In genomic region chr21:42466700-42467612, GRCh38 we compare ENCODE assay signal across 8 cellular contexts. TPM values are rescaled to one million over a fixed set of nuclear protein-coding genes. Genes with fewer than 3 reads are reported as not detected.
DNase-seq lines count a peak whose midpoint lies in the region; ATAC-seq, FAIRE-seq and TF ChIP-seq lines count a peak whose summit lies in the region.

No MANE protein-coding gene starts in this region.

- H3K9ac ChIP-seq in PC-3 (ENCODE audit: low read length) (no peak overlapping the region), fibroblast of lung (ENCODE audit: insufficient read depth, low read length) (no peak overlapping the region), smooth muscle cell (ENCODE audit: low read depth) (no peak overlapping the region)

- H3K9me3 ChIP-seq in CD4-positive, alpha-beta memory T cell (ENCODE audit: control insufficient read depth in 1 of 2, low read length in 2 of 2): no peaks in the 10 kb centered on the region
- H3K9me3 ChIP-seq in PC-3 (ENCODE audit: low read length) (no peaks in the 10 kb centered on the region), fibroblast of lung (ENCODE audit: control insufficient read depth, insufficient read depth, low read depth, low read length) (no peaks in the 10 kb centered on the region), smooth muscle cell (replicated peaks; ENCODE audit: low read depth) (no peaks in the 10 kb centered on the region), aorta (ENCODE audit: control insufficient read depth, low read length) (no peaks in the 10 kb centered on the region)

- peaks cover 28 to 54% (median 36%) of the 10 kb centered on the region in 4 donors for H3K4me1 Mint-ChIP-seq in CD4-positive, alpha-beta memory T cell

- H2AFZ ChIP-seq in PC-3 (ENCODE audit: low read length) (no peak overlapping the region), fibroblast of lung (ENCODE audit: low read length) (no peak overlapping the region), smooth muscle cell (ENCODE audit: low read depth) (no peak overlapping the region)

- H3K36me3 ChIP-seq in CD4-positive, alpha-beta memory T cell (ENCODE audit: insufficient read depth, low read length): no peaks in the 10 kb centered on the region
- H3K36me3 ChIP-seq in PC-3 (ENCODE audit: low read depth, low read length): no peaks in the 10 kb centered on the region
- no peaks in the 10 kb centered on the region for H3K36me3 ChIP-seq in fibroblast of lung (ENCODE audit: control insufficient read depth, insufficient read depth, low read length)
- no peaks in the 10 kb centered on the region for H3K36me3 ChIP-seq in smooth muscle cell (ENCODE audit: low read depth)
- no peaks in the 10 kb centered on the region for H3K36me3 ChIP-seq in aorta (ENCODE audit: control insufficient read depth in 1 of 2, insufficient read depth in 2 of 2, low read length in 1 of 2)

- ATAC-seq in PC-3: peak; percentile 34
- ATAC-seq in HG03039 (IDR thresholded peaks at IDR 0.05; ENCODE audit: unreplicated experiment): no peak
- ATAC-seq in aorta (ENCODE audit: low FRiP score): no peak

- no peak overlapping the region for H3K4me2 ChIP-seq in PC-3 (ENCODE audit: low read length)
- H3K4me2 ChIP-seq in fibroblast of lung (ENCODE audit: extremely low read depth, insufficient read depth, low read length): no peak overlapping the region
- peak overlapping the region; percentile 69 for H3K4me2 ChIP-seq in smooth muscle cell

- FAIRE-seq in H54 (lab: Jason Lieb, UNC): no peak

- no peaks in the 10 kb centered on the region for H3K27me3 Mint-ChIP-seq in CD4-positive, alpha-beta memory T cell

- POLR2A ChIA-PET in CD4-positive, alpha-beta memory T cell (lab: Charles Lee; ENCODE audit: partially characterized antibody): interaction anchor here (1.1 to 1.2 kb wide), 2 partner anchors 11 to 60 kb away, joined by 4 read pairs; no protein-coding TSS in a partner anchor
- POLR2A ChIA-PET in PC-3 (lab: Charles Lee; ENCODE audit: unreplicated experiment): interaction anchor here (0.8 kb wide), 1 partner anchor 103 kb away, joined by 4 read pairs; no protein-coding TSS in a partner anchor

- H3F3A ChIP-seq in PC-3 (ENCODE audit: low read length, unreplicated experiment): no peaks in the 10 kb centered on the region
- peaks cover 13% of the 10 kb centered on the region for H3F3A ChIP-seq in smooth muscle cell (ENCODE audit: low read depth)

- no peak overlapping the region for H3K27ac ChIP-seq in CD4-positive, alpha-beta memory T cell (ENCODE audit: low read depth, low read length)
- H3K27ac ChIP-seq in PC-3 (ENCODE audit: low read length): peak overlapping the region; percentile 83
- no peak overlapping the region for H3K27ac ChIP-seq in fibroblast of lung (ENCODE audit: insufficient read depth, low read length)
- peak overlapping the region; percentile 79 for H3K27ac ChIP-seq in smooth muscle cell (ENCODE audit: low read depth)
- no peak overlapping the region for H3K27ac ChIP-seq in aorta (ENCODE audit: low read depth in 1 of 2, low read length in 2 of 2)

- TF ChIP-seq CTCF in PC-3 (conservative IDR thresholded peaks at IDR 0.05; ENCODE audit: low read depth, low read length) (peak; percentile 62), fibroblast of lung (conservative IDR thresholded peaks at IDR 0.05 in 1 of 2, IDR thresholded peaks at IDR 0.05 in 1 of 2; ENCODE audit: low read depth in 1 of 2, low read length in 2 of 2) (peak; percentile 17 to 25), smooth muscle cell (IDR thresholded peaks at IDR 0.05; ENCODE audit: borderline replicate concordance, insufficient read depth, poor library complexity, severe bottlenecking) (peak; percentile 37)

- H4K20me1 ChIP-seq in PC-3 (ENCODE audit: low read length) (no peaks in the 10 kb centered on the region), fibroblast of lung (ENCODE audit: control insufficient read depth, extremely low read depth, insufficient read depth, low read length) (no peaks in the 10 kb centered on the region), smooth muscle cell (ENCODE audit: low read depth) (no peaks in the 10 kb centered on the region)

- no peaks in the 10 kb centered on the region for H3K9me3 Mint-ChIP-seq in CD4-positive, alpha-beta memory T cell

- WGBS in smooth muscle cell (ENCODE audit: low lambda C conversion rate): 47% methylated on average over 20 of the region's 20 CpGs
- 48 to 53% methylated on average over 20 of the region's 20 CpGs for WGBS in aorta, 2 donors

- no peak overlapping the region for H3K4me3 Mint-ChIP-seq in CD4-positive, alpha-beta memory T cell

- no peak for TF ChIP-seq POLR2A in H54 (IDR thresholded peaks at IDR 0.05; ENCODE audit: low read depth, low read length)

- H3K27ac Mint-ChIP-seq in CD4-positive, alpha-beta memory T cell: peak overlapping the region in 4 of 7 donors; percentile 3 to 63 (median 20)

- H3K27me3 ChIP-seq in CD4-positive, alpha-beta memory T cell (ENCODE audit: insufficient read depth, low read length): no peaks in the 10 kb centered on the region
- no peaks in the 10 kb centered on the region for H3K27me3 ChIP-seq in PC-3 (ENCODE audit: low read length)
- no peaks in the 10 kb centered on the region for H3K27me3 ChIP-seq in fibroblast of lung (ENCODE audit: control insufficient read depth, insufficient read depth, low read length)
- no peaks in the 10 kb centered on the region for H3K27me3 ChIP-seq in smooth muscle cell (ENCODE audit: low read depth)
- no peaks in the 10 kb centered on the region for H3K27me3 ChIP-seq in aorta (ENCODE audit: control insufficient read depth in 1 of 2, insufficient read depth in 2 of 2, low read length in 1 of 2)

- intact Hi-C loops in CD4-positive, alpha-beta memory T cell (cut with micrococcal nuclease): no loop called here
- intact Hi-C loops in PC-3 (cut with micrococcal nuclease) (loop anchor here (2.0 kb wide), 1 partner anchor 70 kb away; no protein-coding TSS in a partner anchor), aorta (cut with DNase I) (loop anchor here in 1 of 2 donors (10.0 kb wide), 1 partner anchor 78 kb away; no protein-coding TSS in a partner anchor)

- H3K79me2 ChIP-seq in PC-3 (ENCODE audit: low read length) (no peaks in the 10 kb centered on the region), fibroblast of lung (ENCODE audit: control insufficient read depth, insufficient read depth, low read length) (no peaks in the 10 kb centered on the region), smooth muscle cell (ENCODE audit: low read depth) (no peaks in the 10 kb centered on the region)

- DNase-seq in CD4-positive, alpha-beta memory T cell: no peak
- DNase-seq in H54 (ENCODE audit: insufficient read length, low spot score): peak; percentile 42
- DNase-seq in PC-3: peak; percentile 50
- peak; percentile 32 to 52 for DNase-seq in fibroblast of lung (ENCODE audit: low read depth in 2 of 2)
- peak; percentile 23 for DNase-seq in smooth muscle cell (lab: John Stamatoyannopoulos, UW; ENCODE audit: unreplicated experiment)
- DNase-seq in GM03348 (ENCODE audit: low spot score): no peak
- no peak for DNase-seq in aorta

- H3K9me2 ChIP-seq in PC-3 (replicated peaks; ENCODE audit: low read length): no peaks in the 10 kb centered on the region

- H3K4me3 ChIP-seq in CD4-positive, alpha-beta memory T cell (ENCODE audit: low read length in 2 of 2): no peak overlapping the region
- H3K4me3 ChIP-seq in PC-3 (ENCODE audit: low read length): no peak overlapping the region
- H3K4me3 ChIP-seq in fibroblast of lung (replicated peaks in 1 of 4; ENCODE audit: control extremely low read depth in 1 of 4, insufficient read depth in 1 of 4, low read depth in 3 of 4, low read length in 4 of 4): no peak overlapping the region
- no peak overlapping the region for H3K4me3 ChIP-seq in smooth muscle cell
- no peak overlapping the region for H3K4me3 ChIP-seq in aorta (ENCODE audit: low read length in 2 of 2)

- no TSS peak for BruUV-seq in PC-3 (replicated peaks; lab: Mats Ljungman, UMichigan)

- peaks cover 34% of the 10 kb centered on the region for H3K4me1 ChIP-seq in CD4-positive, alpha-beta memory T cell (ENCODE audit: insufficient read depth, low read length)
- H3K4me1 ChIP-seq in PC-3 (ENCODE audit: insufficient read depth, low read length) (peaks cover 21% of the 10 kb centered on the region), fibroblast of lung (ENCODE audit: control insufficient read depth, extremely low read depth, insufficient read depth, low read length) (no peaks in the 10 kb centered on the region), smooth muscle cell (ENCODE audit: low read depth) (peaks cover 9% of the 10 kb centered on the region), aorta (ENCODE audit: control insufficient read depth in 1 of 2, insufficient read depth in 2 of 2, low read length in 2 of 2) (no peaks in the 10 kb centered on the region)

- no peaks in the 10 kb centered on the region for H3K36me3 Mint-ChIP-seq in CD4-positive, alpha-beta memory T cell

- CTCF ChIA-PET in CD4-positive, alpha-beta memory T cell (lab: Charles Lee; ENCODE audit: partially characterized antibody): interaction anchor here (0.7 to 2.3 kb wide), 2 partner anchors 70 to 130 kb away, joined by 3 to 8 read pairs; no protein-coding TSS in a partner anchor
- CTCF ChIA-PET in PC-3 (lab: Charles Lee): interaction anchor here (0.6 to 1.0 kb wide), 7 partner anchors 8 to 170 kb away, joined by 3 to 12 read pairs (median 5); no protein-coding TSS in a partner anchor

RNA-seq across cellular contexts. Expression of gene RSPH1, which starts 29.1 kb away (rescaled TPM):
- total RNA-seq in CD4-positive, alpha-beta memory T cell: not detected
- not detected for polyA plus RNA-seq in CD4-positive, alpha-beta memory T cell
- total RNA-seq in PC-3 (2014; rRNA removed) (0.51 and 0.98 TPM in 2 replicates), fibroblast of lung (not detected in 2 replicates), smooth muscle cell (0.13 TPM in 1 of 2 replicates, not detected in the other), aorta (under 1 TPM in 1 of 2 donors, not detected in 1; 0.26 TPM)
- polyA plus RNA-seq in fibroblast of lung (0.05 TPM in 1 of 2 replicates, not detected in the other), smooth muscle cell (0.16 TPM in 1 of 2 replicates, not detected in the other), aorta (1 to 10 TPM in 1 of 2 donors, under 1 TPM in 1; 0.18 to 1.6 TPM)
- 0.08 TPM in 1 of 2 replicates, not detected in the other for polyA plus RNA-seq in fibroblast of lung (2012)
- not detected in 2 replicates for polyA minus RNA-seq in fibroblast of lung (ENCODE audit: low replicate concordance)

RNA-seq across cellular contexts. Expression of gene SLC37A1, which starts 46.7 kb away (rescaled TPM):
- 10 to 100 TPM; 18.1 to 18.5 TPM for total RNA-seq in CD4-positive, alpha-beta memory T cell
- polyA plus RNA-seq in CD4-positive, alpha-beta memory T cell: 1 to 10 TPM; 4.7 to 7.0 TPM
- 34.2 and 38.3 TPM in 2 replicates for total RNA-seq in PC-3 (2014; rRNA removed)
- total RNA-seq in fibroblast of lung: 2.8 and 6.4 TPM in 2 replicates
- polyA plus RNA-seq in fibroblast of lung: 0.42 and 1.2 TPM in 2 replicates
- polyA plus RNA-seq in fibroblast of lung (2012): 1.0 and 1.3 TPM in 2 replicates
- polyA minus RNA-seq in fibroblast of lung (ENCODE audit: low replicate concordance): 0.08 and 3.0 TPM in 2 replicates
- total RNA-seq in smooth muscle cell: 18.0 and 19.4 TPM in 2 replicates
- 14.6 and 15.0 TPM in 2 replicates for polyA plus RNA-seq in smooth muscle cell
- total RNA-seq in aorta: 10 to 100 TPM in 1 of 2 donors, 1 to 10 TPM in 1; 6.5 to 11.7 TPM
- polyA plus RNA-seq in aorta: 1 to 10 TPM; 5.0 to 6.3 TPM

Comparison
In these comparisons a context has a peak if more than half of its experiments do, and no peak if none do; other contexts are left out.
1. DNase-seq: peak in H54 (single experiment), PC-3 (single experiment), fibroblast of lung (2 of 2) and smooth muscle cell (single experiment); none in CD4-positive, alpha-beta memory T cell (0 of 5), GM03348 (single experiment) and aorta (0 of 2).
2. H3K27ac ChIP-seq: peak in PC-3 (single experiment) and smooth muscle cell (single experiment); none in CD4-positive, alpha-beta memory T cell (single experiment), fibroblast of lung (single experiment) and aorta (0 of 2).
3. Peak in every context shown above with its lines, with median percentiles within 50 percentile points of each other: CTCF ChIP-seq.